1 cellular context compared by ENCODE assay signal in the genomic region with DNA sequence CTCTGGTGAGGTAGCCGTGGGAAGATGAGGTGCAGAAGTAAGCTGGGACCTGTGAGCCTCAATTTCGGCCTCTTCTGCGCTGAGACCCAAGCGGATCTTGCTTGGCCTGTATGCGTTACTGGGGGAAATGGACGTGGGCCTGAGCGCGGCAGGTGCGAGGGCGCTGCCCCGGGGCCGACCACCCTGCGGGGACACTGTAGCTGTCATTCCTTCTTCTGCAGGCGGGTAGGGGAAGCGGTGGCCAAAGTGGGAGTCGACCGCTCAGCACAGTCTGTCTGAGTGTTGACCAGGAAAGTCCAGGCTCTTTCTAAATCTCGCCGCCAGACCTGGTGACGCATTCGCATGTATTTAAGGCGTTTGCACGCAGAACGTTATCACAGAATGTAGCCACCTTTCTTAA.
TF ChIP-seq lines count a peak whose summit lies in the region.

No MANE protein-coding gene starts in this region.

TF ChIP-seq in H1, 55 proteins besides CTCF, POLR2A, EP300 and RAD21:
- no peak for TF ChIP-seq TAF1 (IDR thresholded peaks at IDR 0.05; ENCODE audit: low read depth, low read length)
- no peak for TF ChIP-seq CTBP2 (IDR thresholded peaks at IDR 0.05; ENCODE audit: borderline replicate concordance, insufficient read depth, insufficient read length, low read length)
- no peak for TF ChIP-seq CREB1 (IDR thresholded peaks at IDR 0.05)
- TF ChIP-seq, protein P1, sequence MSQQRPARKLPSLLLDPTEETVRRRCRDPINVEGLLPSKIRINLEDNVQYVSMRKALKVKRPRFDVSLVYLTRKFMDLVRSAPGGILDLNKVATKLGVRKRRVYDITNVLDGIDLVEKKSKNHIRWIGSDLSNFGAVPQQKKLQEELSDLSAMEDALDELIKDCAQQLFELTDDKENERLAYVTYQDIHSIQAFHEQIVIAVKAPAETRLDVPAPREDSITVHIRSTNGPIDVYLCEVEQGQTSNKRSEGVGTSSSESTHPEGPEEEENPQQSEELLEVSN (IDR thresholded peaks at IDR 0.05), result peak; percentile 39; the same call in 1 of the 2 replicates
- TF ChIP-seq POU5F1 (IDR thresholded peaks at IDR 0.05; ENCODE audit: low read depth, low read length), result no peak
- TF ChIP-seq, protein P2, sequence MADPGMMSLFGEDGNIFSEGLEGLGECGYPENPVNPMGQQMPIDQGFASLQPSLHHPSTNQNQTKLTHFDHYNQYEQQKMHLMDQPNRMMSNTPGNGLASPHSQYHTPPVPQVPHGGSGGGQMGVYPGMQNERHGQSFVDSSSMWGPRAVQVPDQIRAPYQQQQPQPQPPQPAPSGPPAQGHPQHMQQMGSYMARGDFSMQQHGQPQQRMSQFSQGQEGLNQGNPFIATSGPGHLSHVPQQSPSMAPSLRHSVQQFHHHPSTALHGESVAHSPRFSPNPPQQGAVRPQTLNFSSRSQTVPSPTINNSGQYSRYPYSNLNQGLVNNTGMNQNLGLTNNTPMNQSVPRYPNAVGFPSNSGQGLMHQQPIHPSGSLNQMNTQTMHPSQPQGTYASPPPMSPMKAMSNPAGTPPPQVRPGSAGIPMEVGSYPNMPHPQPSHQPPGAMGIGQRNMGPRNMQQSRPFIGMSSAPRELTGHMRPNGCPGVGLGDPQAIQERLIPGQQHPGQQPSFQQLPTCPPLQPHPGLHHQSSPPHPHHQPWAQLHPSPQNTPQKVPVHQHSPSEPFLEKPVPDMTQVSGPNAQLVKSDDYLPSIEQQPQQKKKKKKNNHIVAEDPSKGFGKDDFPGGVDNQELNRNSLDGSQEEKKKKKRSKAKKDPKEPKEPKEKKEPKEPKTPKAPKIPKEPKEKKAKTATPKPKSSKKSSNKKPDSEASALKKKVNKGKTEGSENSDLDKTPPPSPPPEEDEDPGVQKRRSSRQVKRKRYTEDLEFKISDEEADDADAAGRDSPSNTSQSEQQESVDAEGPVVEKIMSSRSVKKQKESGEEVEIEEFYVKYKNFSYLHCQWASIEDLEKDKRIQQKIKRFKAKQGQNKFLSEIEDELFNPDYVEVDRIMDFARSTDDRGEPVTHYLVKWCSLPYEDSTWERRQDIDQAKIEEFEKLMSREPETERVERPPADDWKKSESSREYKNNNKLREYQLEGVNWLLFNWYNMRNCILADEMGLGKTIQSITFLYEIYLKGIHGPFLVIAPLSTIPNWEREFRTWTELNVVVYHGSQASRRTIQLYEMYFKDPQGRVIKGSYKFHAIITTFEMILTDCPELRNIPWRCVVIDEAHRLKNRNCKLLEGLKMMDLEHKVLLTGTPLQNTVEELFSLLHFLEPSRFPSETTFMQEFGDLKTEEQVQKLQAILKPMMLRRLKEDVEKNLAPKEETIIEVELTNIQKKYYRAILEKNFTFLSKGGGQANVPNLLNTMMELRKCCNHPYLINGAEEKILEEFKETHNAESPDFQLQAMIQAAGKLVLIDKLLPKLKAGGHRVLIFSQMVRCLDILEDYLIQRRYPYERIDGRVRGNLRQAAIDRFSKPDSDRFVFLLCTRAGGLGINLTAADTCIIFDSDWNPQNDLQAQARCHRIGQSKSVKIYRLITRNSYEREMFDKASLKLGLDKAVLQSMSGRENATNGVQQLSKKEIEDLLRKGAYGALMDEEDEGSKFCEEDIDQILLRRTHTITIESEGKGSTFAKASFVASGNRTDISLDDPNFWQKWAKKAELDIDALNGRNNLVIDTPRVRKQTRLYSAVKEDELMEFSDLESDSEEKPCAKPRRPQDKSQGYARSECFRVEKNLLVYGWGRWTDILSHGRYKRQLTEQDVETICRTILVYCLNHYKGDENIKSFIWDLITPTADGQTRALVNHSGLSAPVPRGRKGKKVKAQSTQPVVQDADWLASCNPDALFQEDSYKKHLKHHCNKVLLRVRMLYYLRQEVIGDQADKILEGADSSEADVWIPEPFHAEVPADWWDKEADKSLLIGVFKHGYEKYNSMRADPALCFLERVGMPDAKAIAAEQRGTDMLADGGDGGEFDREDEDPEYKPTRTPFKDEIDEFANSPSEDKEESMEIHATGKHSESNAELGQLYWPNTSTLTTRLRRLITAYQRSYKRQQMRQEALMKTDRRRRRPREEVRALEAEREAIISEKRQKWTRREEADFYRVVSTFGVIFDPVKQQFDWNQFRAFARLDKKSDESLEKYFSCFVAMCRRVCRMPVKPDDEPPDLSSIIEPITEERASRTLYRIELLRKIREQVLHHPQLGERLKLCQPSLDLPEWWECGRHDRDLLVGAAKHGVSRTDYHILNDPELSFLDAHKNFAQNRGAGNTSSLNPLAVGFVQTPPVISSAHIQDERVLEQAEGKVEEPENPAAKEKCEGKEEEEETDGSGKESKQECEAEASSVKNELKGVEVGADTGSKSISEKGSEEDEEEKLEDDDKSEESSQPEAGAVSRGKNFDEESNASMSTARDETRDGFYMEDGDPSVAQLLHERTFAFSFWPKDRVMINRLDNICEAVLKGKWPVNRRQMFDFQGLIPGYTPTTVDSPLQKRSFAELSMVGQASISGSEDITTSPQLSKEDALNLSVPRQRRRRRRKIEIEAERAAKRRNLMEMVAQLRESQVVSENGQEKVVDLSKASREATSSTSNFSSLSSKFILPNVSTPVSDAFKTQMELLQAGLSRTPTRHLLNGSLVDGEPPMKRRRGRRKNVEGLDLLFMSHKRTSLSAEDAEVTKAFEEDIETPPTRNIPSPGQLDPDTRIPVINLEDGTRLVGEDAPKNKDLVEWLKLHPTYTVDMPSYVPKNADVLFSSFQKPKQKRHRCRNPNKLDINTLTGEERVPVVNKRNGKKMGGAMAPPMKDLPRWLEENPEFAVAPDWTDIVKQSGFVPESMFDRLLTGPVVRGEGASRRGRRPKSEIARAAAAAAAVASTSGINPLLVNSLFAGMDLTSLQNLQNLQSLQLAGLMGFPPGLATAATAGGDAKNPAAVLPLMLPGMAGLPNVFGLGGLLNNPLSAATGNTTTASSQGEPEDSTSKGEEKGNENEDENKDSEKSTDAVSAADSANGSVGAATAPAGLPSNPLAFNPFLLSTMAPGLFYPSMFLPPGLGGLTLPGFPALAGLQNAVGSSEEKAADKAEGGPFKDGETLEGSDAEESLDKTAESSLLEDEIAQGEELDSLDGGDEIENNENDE (IDR thresholded peaks at IDR 0.05; ENCODE audit: insufficient replicate concordance, low read length), result no peak
- no peak for TF ChIP-seq CHD2 (IDR thresholded peaks at IDR 0.05; ENCODE audit: low read length)
- TF ChIP-seq SUZ12 (IDR thresholded peaks at IDR 0.05; ENCODE audit: low read length), result peak; percentile 37; the same call in 1 of the 2 replicates
- no peak for TF ChIP-seq KDM5A (IDR thresholded peaks at IDR 0.05; ENCODE audit: low read length)
